In the genomic region with DNA sequence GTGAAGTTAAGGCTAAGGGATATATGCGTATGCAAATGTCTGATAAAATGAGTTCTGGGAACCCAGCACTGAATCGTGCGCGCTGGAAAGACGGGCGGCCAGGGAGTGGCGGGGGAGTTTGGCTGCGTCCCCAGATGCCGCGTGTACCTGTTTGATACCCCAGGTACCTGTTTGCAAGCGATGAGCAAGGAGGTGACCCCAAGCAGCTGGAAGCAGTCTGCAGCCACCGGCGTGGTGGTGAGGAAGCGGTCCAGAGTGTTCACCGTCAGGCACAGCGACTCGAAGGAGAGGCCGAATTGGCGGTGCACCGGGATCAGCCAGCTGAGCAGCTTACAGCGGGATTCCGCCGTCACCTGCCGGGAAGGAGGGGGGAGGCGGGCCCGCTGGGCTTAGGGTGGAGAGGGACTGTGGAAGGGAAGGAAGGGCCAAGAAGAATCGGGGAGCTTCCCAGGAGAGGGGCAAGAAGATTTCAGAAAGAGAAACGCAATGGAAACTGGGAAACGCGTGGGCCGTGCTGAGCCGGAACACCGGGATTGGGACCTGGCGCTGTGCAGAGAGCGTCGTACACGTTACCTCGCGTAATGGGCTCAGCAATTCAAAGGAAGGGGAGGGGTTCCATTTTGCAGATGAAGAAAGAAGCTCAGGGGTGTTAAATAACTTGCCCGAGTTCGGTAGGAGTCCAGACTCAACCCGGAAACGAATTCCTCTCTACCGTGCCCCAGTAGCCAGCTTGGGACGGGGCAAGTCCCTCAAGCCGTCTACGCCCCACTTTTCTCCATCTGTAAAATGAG, we compare ENCODE assay signal across 1 cellular context.
TF ChIP-seq lines count a peak whose summit lies in the region.

No MANE protein-coding gene starts in this region.

TF ChIP-seq in HEK293, 187 proteins besides CTCF, POLR2A, EP300 and RAD21 (continued from another document and continues in another):
- TF ChIP-seq ZNF654 (tag by site-specific recombination; IDR thresholded peaks at IDR 0.05; ENCODE audit: low read depth) (no peak), ZNF501 (tag by site-specific recombination; IDR thresholded peaks at IDR 0.05) (peak; percentile 46; the same call in 1 of the 2 replicates), ZNF558 (tag by site-specific recombination; IDR thresholded peaks at IDR 0.05) (no peak), ZNF76 (tag by site-specific recombination; IDR thresholded peaks at IDR 0.05; ENCODE audit: borderline replicate concordance, low read depth) (peak; percentile 80), REPIN1 (tag by site-specific recombination; IDR thresholded peaks at IDR 0.05; ENCODE audit: low read depth) (no peak), ZNF629 (tag by site-specific recombination; IDR thresholded peaks at IDR 0.05) (peak; percentile 19; the same call in 1 of the 2 replicates), ZNF214 (tag by site-specific recombination; IDR thresholded peaks at IDR 0.05; ENCODE audit: borderline replicate concordance) (no peak), ZNF48 (tag by site-specific recombination; IDR thresholded peaks at IDR 0.05) (no peak), ZNF544 (tag by site-specific recombination; IDR thresholded peaks at IDR 0.05) (no peak), ZNF335 (tag by site-specific recombination; conservative IDR thresholded peaks at IDR 0.05) (peak; percentile 87), ZNF776 (tag by site-specific recombination; IDR thresholded peaks at IDR 0.05; ENCODE audit: borderline replicate concordance) (no peak), ZNF660 (tag by site-specific recombination; IDR thresholded peaks at IDR 0.05) (0 out of 2 replicates have a peak, but pooled peaks have one; percentile 17), ZNF561 (tag by site-specific recombination; IDR thresholded peaks at IDR 0.05; ENCODE audit: borderline replicate concordance) (no peak), EGR2 (tag by site-specific recombination; IDR thresholded peaks at IDR 0.05; ENCODE audit: low read depth) (0 out of 2 replicates have a peak, but pooled peaks have one; percentile 38), ZNF140 (tag by site-specific recombination; IDR thresholded peaks at IDR 0.05) (no peak), ZNF600 (tag by site-specific recombination; IDR thresholded peaks at IDR 0.05) (peak; percentile 63; the same call in 1 of the 2 replicates), ZBTB11 (tag by site-specific recombination; conservative IDR thresholded peaks at IDR 0.05; ENCODE audit: low read depth) (peak; percentile 60), WT1 (tag by site-specific recombination; IDR thresholded peaks at IDR 0.05) (0 out of 2 replicates have a peak, but pooled peaks have one; percentile 9), GLI4 (tag by site-specific recombination; IDR thresholded peaks at IDR 0.05) (no peak), ZNF175 (tag by site-specific recombination; IDR thresholded peaks at IDR 0.05) (no peak), ZNF132 (tag by site-specific recombination; IDR thresholded peaks at IDR 0.05; ENCODE audit: borderline replicate concordance) (no peak), SP2 (tag by site-specific recombination; IDR thresholded peaks at IDR 0.05) (0 out of 2 replicates have a peak, but pooled peaks have one; percentile 75), SP3 (tag by site-specific recombination; IDR thresholded peaks at IDR 0.05) (0 out of 2 replicates have a peak, but pooled peaks have one; percentile 53), ZNF274 (IDR thresholded peaks at IDR 0.05; ENCODE audit: low read length) (no peak), ZNF274 (tag by site-specific recombination; IDR thresholded peaks at IDR 0.05; ENCODE audit: borderline replicate concordance) (no peak), ZBTB17 (tag by site-specific recombination; IDR thresholded peaks at IDR 0.05) (peak; percentile 78; the same call in 1 of the 2 replicates), ZSCAN23 (tag by site-specific recombination; IDR thresholded peaks at IDR 0.05) (no peak), ZIC2 (tag by site-specific recombination; IDR thresholded peaks at IDR 0.05) (peak; percentile 65), ATF2 (tag by site-specific recombination; IDR thresholded peaks at IDR 0.05; ENCODE audit: low read depth) (no peak), ZNF571 (tag by site-specific recombination; IDR thresholded peaks at IDR 0.05) (no peak), ZNF518A (tag by site-specific recombination; conservative IDR thresholded peaks at IDR 0.05; ENCODE audit: low read depth) (peak; percentile 34; the same call in 1 of the 2 replicates), ZEB2 (tag by site-specific recombination; IDR thresholded peaks at IDR 0.05) (peak; percentile 15; the same call in 1 of the 2 replicates), ZBTB48 (tag by site-specific recombination; IDR thresholded peaks at IDR 0.05) (peak; percentile 12)
- TF ChIP-seq, protein P1, sequence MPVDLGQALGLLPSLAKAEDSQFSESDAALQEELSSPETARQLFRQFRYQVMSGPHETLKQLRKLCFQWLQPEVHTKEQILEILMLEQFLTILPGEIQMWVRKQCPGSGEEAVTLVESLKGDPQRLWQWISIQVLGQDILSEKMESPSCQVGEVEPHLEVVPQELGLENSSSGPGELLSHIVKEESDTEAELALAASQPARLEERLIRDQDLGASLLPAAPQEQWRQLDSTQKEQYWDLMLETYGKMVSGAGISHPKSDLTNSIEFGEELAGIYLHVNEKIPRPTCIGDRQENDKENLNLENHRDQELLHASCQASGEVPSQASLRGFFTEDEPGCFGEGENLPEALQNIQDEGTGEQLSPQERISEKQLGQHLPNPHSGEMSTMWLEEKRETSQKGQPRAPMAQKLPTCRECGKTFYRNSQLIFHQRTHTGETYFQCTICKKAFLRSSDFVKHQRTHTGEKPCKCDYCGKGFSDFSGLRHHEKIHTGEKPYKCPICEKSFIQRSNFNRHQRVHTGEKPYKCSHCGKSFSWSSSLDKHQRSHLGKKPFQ (tag by site-specific recombination; IDR thresholded peaks at IDR 0.05): no peak
- TF ChIP-seq, protein P2, sequence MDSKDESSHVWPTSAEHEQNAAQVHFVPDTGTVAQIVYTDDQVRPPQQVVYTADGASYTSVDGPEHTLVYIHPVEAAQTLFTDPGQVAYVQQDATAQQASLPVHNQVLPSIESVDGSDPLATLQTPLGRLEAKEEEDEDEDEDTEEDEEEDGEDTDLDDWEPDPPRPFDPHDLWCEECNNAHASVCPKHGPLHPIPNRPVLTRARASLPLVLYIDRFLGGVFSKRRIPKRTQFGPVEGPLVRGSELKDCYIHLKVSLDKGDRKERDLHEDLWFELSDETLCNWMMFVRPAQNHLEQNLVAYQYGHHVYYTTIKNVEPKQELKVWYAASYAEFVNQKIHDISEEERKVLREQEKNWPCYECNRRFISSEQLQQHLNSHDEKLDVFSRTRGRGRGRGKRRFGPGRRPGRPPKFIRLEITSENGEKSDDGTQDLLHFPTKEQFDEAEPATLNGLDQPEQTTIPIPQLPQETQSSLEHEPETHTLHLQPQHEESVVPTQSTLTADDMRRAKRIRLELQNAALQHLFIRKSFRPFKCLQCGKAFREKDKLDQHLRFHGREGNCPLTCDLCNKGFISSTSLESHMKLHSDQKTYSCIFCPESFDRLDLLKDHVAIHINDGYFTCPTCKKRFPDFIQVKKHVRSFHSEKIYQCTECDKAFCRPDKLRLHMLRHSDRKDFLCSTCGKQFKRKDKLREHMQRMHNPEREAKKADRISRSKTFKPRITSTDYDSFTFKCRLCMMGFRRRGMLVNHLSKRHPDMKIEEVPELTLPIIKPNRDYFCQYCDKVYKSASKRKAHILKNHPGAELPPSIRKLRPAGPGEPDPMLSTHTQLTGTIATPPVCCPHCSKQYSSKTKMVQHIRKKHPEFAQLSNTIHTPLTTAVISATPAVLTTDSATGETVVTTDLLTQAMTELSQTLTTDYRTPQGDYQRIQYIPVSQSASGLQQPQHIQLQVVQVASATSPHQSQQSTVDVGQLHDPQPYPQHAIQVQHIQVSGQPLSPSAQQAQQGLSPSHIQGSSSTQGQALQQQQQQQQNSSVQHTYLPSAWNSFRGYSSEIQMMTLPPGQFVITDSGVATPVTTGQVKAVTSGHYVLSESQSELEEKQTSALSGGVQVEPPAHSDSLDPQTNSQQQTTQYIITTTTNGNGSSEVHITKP (tag by site-specific recombination; IDR thresholded peaks at IDR 0.05): peak; percentile 67
- TF ChIP-seq, protein P3, sequence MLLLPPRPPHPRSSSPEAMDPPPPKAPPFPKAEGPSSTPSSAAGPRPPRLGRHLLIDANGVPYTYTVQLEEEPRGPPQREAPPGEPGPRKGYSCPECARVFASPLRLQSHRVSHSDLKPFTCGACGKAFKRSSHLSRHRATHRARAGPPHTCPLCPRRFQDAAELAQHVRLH (tag by site-specific recombination; IDR thresholded peaks at IDR 0.05): 0 out of 2 replicates have a peak, but pooled peaks have one; percentile 20
- TF ChIP-seq, protein P4, sequence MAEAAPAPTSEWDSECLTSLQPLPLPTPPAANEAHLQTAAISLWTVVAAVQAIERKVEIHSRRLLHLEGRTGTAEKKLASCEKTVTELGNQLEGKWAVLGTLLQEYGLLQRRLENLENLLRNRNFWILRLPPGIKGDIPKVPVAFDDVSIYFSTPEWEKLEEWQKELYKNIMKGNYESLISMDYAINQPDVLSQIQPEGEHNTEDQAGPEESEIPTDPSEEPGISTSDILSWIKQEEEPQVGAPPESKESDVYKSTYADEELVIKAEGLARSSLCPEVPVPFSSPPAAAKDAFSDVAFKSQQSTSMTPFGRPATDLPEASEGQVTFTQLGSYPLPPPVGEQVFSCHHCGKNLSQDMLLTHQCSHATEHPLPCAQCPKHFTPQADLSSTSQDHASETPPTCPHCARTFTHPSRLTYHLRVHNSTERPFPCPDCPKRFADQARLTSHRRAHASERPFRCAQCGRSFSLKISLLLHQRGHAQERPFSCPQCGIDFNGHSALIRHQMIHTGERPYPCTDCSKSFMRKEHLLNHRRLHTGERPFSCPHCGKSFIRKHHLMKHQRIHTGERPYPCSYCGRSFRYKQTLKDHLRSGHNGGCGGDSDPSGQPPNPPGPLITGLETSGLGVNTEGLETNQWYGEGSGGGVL (tag by site-specific recombination; IDR thresholded peaks at IDR 0.05): no peak
- TF ChIP-seq, protein P5, sequence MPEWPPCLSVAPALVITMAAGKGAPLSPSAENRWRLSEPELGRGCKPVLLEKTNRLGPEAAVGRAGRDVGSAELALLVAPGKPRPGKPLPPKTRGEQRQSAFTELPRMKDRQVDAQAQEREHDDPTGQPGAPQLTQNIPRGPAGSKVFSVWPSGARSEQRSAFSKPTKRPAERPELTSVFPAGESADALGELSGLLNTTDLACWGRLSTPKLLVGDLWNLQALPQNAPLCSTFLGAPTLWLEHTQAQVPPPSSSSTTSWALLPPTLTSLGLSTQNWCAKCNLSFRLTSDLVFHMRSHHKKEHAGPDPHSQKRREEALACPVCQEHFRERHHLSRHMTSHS (tag by site-specific recombination; IDR thresholded peaks at IDR 0.05): no peak
